ENCODE assay signal across 23 cellular contexts in genomic region chr1:15401391-15402055, GRCh38. TPM values are rescaled to one million over a fixed set of nuclear protein-coding genes. Genes with fewer than 3 reads are reported as not detected.
"Had no signal": no experiment of that assay in that cellular context is flagged by ENCODE, and none has a peak within 500 bp of the region (broad histone marks: within the 10 kb centered on the region; RNA-seq: fewer than 3 reads in every experiment).

No MANE protein-coding gene starts in this region.

- FAIRE-seq: frontal cortex, urothelium cell line had no signal

- H3K4me3 ChIP-seq: coronary artery, left lung, right lobe of liver, tibial artery had no signal

- H3K4me1 ChIP-seq: left lung, right lobe of liver had no signal

- DNase-seq: activated CD4-positive, alpha-beta memory T cell treated with anti-CD3 and anti-CD28 coated beads for 36 hours; activated CD4-positive, alpha-beta T cell treated with anti-CD3 and anti-CD28 coated beads for 4 hours; activated naive CD4-positive, alpha-beta T cell treated with Interleukin-2 at 50 U/mL for 16 hours; activated naive CD8-positive, alpha-beta T cell treated with anti-CD3 and anti-CD28 coated beads, Interleukin-2, amount 10 ng/mL, durations not matched to agents 7 days and 5 days; activated T-cell treated with anti-CD3 and anti-CD28 coated beads for 4 hours; amygdala; head of caudate nucleus; left lung; right lobe of liver; stimulated activated naive B cell treated with anti-CD40 and anti-IgM and Interleukin-4, amounts not matched to agents 10 μg/mL and 1 μg/mL and 100 μg/mL, for 72 hours; T-cell; tibial artery had no signal

- ATAC-seq: left lung; right lobe of liver; stimulated activated naive B cell treated with anti-CD40 and anti-IgM and Interleukin-4, amounts not matched to agents 10 μg/mL and 1 μg/mL and 100 μg/mL, for 72 hours; T-cell; WTC11 had no signal

- H3K36me3 ChIP-seq: left lung, right lobe of liver, tibial artery had no signal

- H3K27me3 ChIP-seq: left lung, right lobe of liver, tibial artery had no signal

- H3K27ac ChIP-seq: coronary artery, left lung, right lobe of liver, tibial artery had no signal

RNA-seq across cellular contexts. Expression of gene CTRC, which starts 36.7 kb away (rescaled TPM):
- total RNA-seq: cardiac septum, epithelial cell of proximal tubule, frontal cortex, kidney epithelial cell, pulmonary artery endothelial cell, right lobe of liver had no signal

RNA-seq across cellular contexts. Expression of gene CELA2A, which starts 55.0 kb away (rescaled TPM):
- total RNA-seq: activated CD4-positive, alpha-beta memory T cell treated with anti-CD3 and anti-CD28 coated beads for 36 hours; activated naive CD8-positive, alpha-beta T cell treated with anti-CD3 and anti-CD28 coated beads, Interleukin-2, amount 10 ng/mL, durations not matched to agents 7 days and 5 days; cardiac septum; epithelial cell of proximal tubule; frontal cortex; kidney epithelial cell; left lung; myocyte; neural crest cell; omental fat pad; pulmonary artery endothelial cell; right lobe of liver had no signal
